ENCODE assay signal across 2 cellular contexts in the genomic region with DNA sequence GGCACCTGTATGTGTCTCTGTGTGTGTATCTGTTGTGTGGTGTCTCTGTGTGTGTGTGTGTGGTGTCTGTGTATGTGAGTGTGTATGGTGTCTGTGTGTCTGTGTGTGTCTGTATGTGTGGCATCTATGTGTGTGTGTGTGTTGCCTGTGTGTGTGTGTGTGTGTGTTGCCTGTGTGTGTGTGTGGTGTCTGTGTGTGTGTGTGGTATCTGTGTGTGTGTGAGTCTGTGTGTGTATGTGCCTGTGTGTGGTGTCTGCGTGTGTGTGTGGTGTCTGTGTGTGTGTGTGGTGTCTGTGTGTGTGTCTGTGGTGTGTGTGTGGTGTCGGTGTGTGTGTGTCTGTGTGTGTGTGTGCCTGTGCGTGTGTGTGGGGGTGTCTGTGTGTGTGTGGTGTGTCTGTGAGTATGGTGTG.
TF ChIP-seq lines count a peak whose summit lies in the region.

No MANE protein-coding gene starts in this region.

TF ChIP-seq in GM12891, 5 proteins besides CTCF, POLR2A, EP300 and RAD21:
- no peak for TF ChIP-seq PAX5 (IDR thresholded peaks at IDR 0.05; ENCODE audit: insufficient read depth, low read length, severe bottlenecking)
- TF ChIP-seq TAF1 (IDR thresholded peaks at IDR 0.05; ENCODE audit: low read depth, low read length): no peak
- TF ChIP-seq SPI1 (IDR thresholded peaks at IDR 0.05; ENCODE audit: low read depth, low read length): no peak
- TF ChIP-seq POU2F2 (IDR thresholded peaks at IDR 0.05; ENCODE audit: low read depth, low read length): no peak
- TF ChIP-seq POLR2AphosphoS5 (IDR thresholded peaks at IDR 0.05; ENCODE audit: low read depth, low read length): no peak
TF ChIP-seq in GM12891: peak in this region for 0.

TF ChIP-seq in IMR-90, 13 proteins besides CTCF, POLR2A, EP300 and RAD21:
- TF ChIP-seq NFE2L2 (IDR thresholded peaks at IDR 0.05; ENCODE audit: low read depth, low read length): no peak
- TF ChIP-seq FOS (IDR thresholded peaks at IDR 0.05; ENCODE audit: low read depth, low read length): no peak
- no peak for TF ChIP-seq MAFK (IDR thresholded peaks at IDR 0.05; ENCODE audit: low read depth, low read length)
- no peak for TF ChIP-seq RCOR1 (IDR thresholded peaks at IDR 0.05; ENCODE audit: insufficient replicate concordance, low read length)
- TF ChIP-seq, protein P1, sequence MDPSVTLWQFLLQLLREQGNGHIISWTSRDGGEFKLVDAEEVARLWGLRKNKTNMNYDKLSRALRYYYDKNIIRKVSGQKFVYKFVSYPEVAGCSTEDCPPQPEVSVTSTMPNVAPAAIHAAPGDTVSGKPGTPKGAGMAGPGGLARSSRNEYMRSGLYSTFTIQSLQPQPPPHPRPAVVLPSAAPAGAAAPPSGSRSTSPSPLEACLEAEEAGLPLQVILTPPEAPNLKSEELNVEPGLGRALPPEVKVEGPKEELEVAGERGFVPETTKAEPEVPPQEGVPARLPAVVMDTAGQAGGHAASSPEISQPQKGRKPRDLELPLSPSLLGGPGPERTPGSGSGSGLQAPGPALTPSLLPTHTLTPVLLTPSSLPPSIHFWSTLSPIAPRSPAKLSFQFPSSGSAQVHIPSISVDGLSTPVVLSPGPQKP (IDR thresholded peaks at IDR 0.05; ENCODE audit: borderline replicate concordance, low read depth, low read length): no peak
- no peak for TF ChIP-seq CHD1 (IDR thresholded peaks at IDR 0.05; ENCODE audit: low read depth, low read length)
- TF ChIP-seq RFX5 (IDR thresholded peaks at IDR 0.05; ENCODE audit: low read depth, low read length): no peak
- no peak for TF ChIP-seq MXI1 (IDR thresholded peaks at IDR 0.05; ENCODE audit: borderline replicate concordance, low read depth, low read length)
- TF ChIP-seq MAZ (IDR thresholded peaks at IDR 0.05; ENCODE audit: borderline replicate concordance, low read depth, low read length): no peak
- TF ChIP-seq CEBPB (IDR thresholded peaks at IDR 0.05; ENCODE audit: low read depth, low read length): no peak
- TF ChIP-seq SMC3 (IDR thresholded peaks at IDR 0.05; ENCODE audit: low read depth, low read length): no peak
- TF ChIP-seq, protein P2, sequence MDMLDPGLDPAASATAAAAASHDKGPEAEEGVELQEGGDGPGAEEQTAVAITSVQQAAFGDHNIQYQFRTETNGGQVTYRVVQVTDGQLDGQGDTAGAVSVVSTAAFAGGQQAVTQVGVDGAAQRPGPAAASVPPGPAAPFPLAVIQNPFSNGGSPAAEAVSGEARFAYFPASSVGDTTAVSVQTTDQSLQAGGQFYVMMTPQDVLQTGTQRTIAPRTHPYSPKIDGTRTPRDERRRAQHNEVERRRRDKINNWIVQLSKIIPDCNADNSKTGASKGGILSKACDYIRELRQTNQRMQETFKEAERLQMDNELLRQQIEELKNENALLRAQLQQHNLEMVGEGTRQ (IDR thresholded peaks at IDR 0.05; ENCODE audit: low read depth, low read length): no peak
- TF ChIP-seq BHLHE40 (IDR thresholded peaks at IDR 0.05; ENCODE audit: low read depth, low read length): no peak
